Comparison of ENCODE assay signal across 1 cellular context in the genomic region with DNA sequence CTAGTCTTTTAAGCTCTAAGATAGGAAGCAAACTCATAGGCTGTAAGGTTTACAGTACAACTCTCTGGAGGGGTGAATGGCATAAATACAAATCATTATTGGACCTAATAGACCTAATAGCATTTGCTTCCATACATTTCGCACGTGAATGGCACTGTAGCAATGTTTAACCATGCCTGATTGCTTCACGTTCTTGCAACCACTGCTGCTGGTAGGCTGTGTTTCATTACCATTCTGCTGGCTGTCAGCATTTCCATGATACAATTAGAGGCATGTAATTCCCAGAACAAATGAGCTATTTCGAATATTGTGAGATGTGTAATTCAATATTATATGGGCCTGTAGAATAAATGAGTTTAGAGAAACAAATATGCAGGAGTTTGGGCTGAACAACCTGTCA.
TF ChIP-seq lines count a peak whose summit lies in the region.

No MANE protein-coding gene starts in this region.

TF ChIP-seq in neural cell, 6 proteins besides CTCF, POLR2A, EP300 and RAD21:
- TF ChIP-seq REST (IDR thresholded peaks at IDR 0.05; ENCODE audit: borderline replicate concordance) (no peak), MXI1 (conservative IDR thresholded peaks at IDR 0.05; ENCODE audit: poor library complexity, severe bottlenecking) (no peak), TAF1 (IDR thresholded peaks at IDR 0.05; ENCODE audit: low read depth) (no peak), POLR2AphosphoS5 (IDR thresholded peaks at IDR 0.05) (peak; percentile 48), EZH2 (IDR thresholded peaks at IDR 0.05; ENCODE audit: borderline replicate concordance, insufficient read depth, low read length, poor library complexity, severe bottlenecking) (no peak)
